Comparison of ENCODE assay signal across 8 cellular contexts in genomic region chr7:128352138-128352537, GRCh38. TPM values are rescaled to one million over a fixed set of nuclear protein-coding genes. Genes with fewer than 3 reads are reported as not detected.
DNase-seq lines count a peak whose midpoint lies in the region; ATAC-seq and TF ChIP-seq lines count a peak whose summit lies in the region.

No MANE protein-coding gene starts in this region.

- H3K79me2 ChIP-seq in trophoblast cell (ENCODE audit: control insufficient read depth, insufficient read depth, low read length, poor library complexity), result no peaks in the 10 kb centered on the region

- H3K27me3 ChIP-seq in gastroesophageal sphincter, result peaks cover 64% of the 10 kb centered on the region
- no peaks in the 10 kb centered on the region for H3K27me3 ChIP-seq in trophoblast cell (ENCODE audit: insufficient read depth, low read length)

- H3K9me3 ChIP-seq in gastroesophageal sphincter (no peaks in the 10 kb centered on the region), trophoblast cell (ENCODE audit: insufficient read depth, low read depth, low read length) (peaks cover 10% of the 10 kb centered on the region)

- H2BK120ac ChIP-seq in trophoblast cell (ENCODE audit: insufficient read depth, low read length, poor library complexity), result no peak overlapping the region

- peak overlapping the region; percentile 42 for H3K18ac ChIP-seq in trophoblast cell (ENCODE audit: low read length)

- H3K36me3 ChIP-seq in gastroesophageal sphincter, result no peaks in the 10 kb centered on the region
- H3K36me3 ChIP-seq in trophoblast cell (ENCODE audit: control insufficient read depth in 1 of 2, insufficient read depth in 2 of 2, low read length in 2 of 2), result peaks cover 25 to 28% of the 10 kb centered on the region in 2 experiments

- H3K4me1 ChIP-seq in gastroesophageal sphincter (peaks cover 0 to 16% (median 9%) of the 10 kb centered on the region in 3 donors), trophoblast cell (ENCODE audit: control insufficient read depth in 1 of 2, insufficient read depth in 2 of 2, low read length in 2 of 2) (peaks cover 29 to 46% of the 10 kb centered on the region in 2 experiments)

- no peak overlapping the region for H3K23ac ChIP-seq in trophoblast cell (ENCODE audit: low read length)

- peak overlapping the region; percentile 11 for H3K14ac ChIP-seq in trophoblast cell (ENCODE audit: low read length)

- no CpG with 5 or more reads among the region's 35 CpGs for WGBS in gastroesophageal sphincter (ENCODE audit: low coverage in 1 of 2), 2 donors
- no CpG with 5 or more reads among the region's 35 CpGs for WGBS in trophoblast cell (ENCODE audit: extremely low coverage, insufficient coverage, insufficient read length)

- peak overlapping the region; percentile 51 for H2BK12ac ChIP-seq in trophoblast cell (ENCODE audit: low read length)

- TF ChIP-seq EP300 in gastroesophageal sphincter (IDR thresholded peaks at IDR 0.05), result no peak

- peak overlapping the region; percentile 67 for H2AK5ac ChIP-seq in trophoblast cell (ENCODE audit: low read length)

- H2AFZ ChIP-seq in trophoblast cell (ENCODE audit: insufficient read depth, low read length, poor library complexity), result no peak overlapping the region

- TF ChIP-seq CTCF in GM20000 (IDR thresholded peaks at IDR 0.05; ENCODE audit: extremely low read depth, missing control alignments) (peak; percentile 3), gastroesophageal sphincter (IDR thresholded peaks at IDR 0.05) (peak in 3 of 4 experiments; percentile 55 to 78 (median 71))

- H3K9ac ChIP-seq in trophoblast cell (ENCODE audit: low read length), result no peak overlapping the region

- peak; percentile 54 for DNase-seq in GM20000 (ENCODE audit: low spot score)
- DNase-seq in activated CD8-positive, alpha-beta memory T cell treated with anti-CD3 and anti-CD28 coated beads for 24 hours, result peak; percentile 72
- DNase-seq in trophoblast cell, result peak in 1 of 2 donors; percentile 52
- no peak for DNase-seq in DMS79 treated with DMSO at 0.1 percent for 48 hours (lab: John Stamatoyannopoulos, UW)
- no peak for DNase-seq in NCI-H1436 (lab: John Stamatoyannopoulos, UW)

- no peak overlapping the region for H3K4ac ChIP-seq in trophoblast cell (ENCODE audit: low read depth, low read length)

- peak; percentile 82 for ATAC-seq in gastroesophageal sphincter
- no peak for ATAC-seq in GM21360 (IDR thresholded peaks at IDR 0.05; ENCODE audit: unreplicated experiment)
- ATAC-seq in GM18511 (IDR thresholded peaks at IDR 0.05; ENCODE audit: unreplicated experiment), result no peak

- H3K79me1 ChIP-seq in trophoblast cell (ENCODE audit: low read length), result peaks cover 14% of the 10 kb centered on the region

- no peak overlapping the region for H3K4me2 ChIP-seq in trophoblast cell (ENCODE audit: low read length)

- no peak overlapping the region for H2BK5ac ChIP-seq in trophoblast cell (ENCODE audit: low read depth, low read length, poor library complexity)

- H4K12ac ChIP-seq in trophoblast cell (ENCODE audit: low read depth, low read length), result no peak overlapping the region

- H3K4me3 ChIP-seq in gastroesophageal sphincter (peak overlapping the region in 1 of 2 donors; percentile 46), trophoblast cell (ENCODE audit: low read depth, low read length) (no peak overlapping the region)

- no peak for TF ChIP-seq POLR2A in gastroesophageal sphincter (IDR thresholded peaks at IDR 0.05)

- H4K91ac ChIP-seq in trophoblast cell (ENCODE audit: low read depth, low read length), result peak overlapping the region; percentile 61

- no peak overlapping the region for H3K27ac ChIP-seq in gastroesophageal sphincter
- no peak overlapping the region for H3K27ac ChIP-seq in trophoblast cell (ENCODE audit: low read depth, low read length)

- H4K8ac ChIP-seq in trophoblast cell (ENCODE audit: low read depth, low read length), result peak overlapping the region; percentile 44

RNA-seq across cellular contexts. Expression of gene RBM28, which starts 8.4 kb away (rescaled TPM):
- 10 to 100 TPM; 12.7 to 27.1 (median 19.5) TPM for total RNA-seq in gastroesophageal sphincter
- 35.4 and 35.8 TPM in 2 replicates for polyA plus RNA-seq in trophoblast cell (2013)

RNA-seq across cellular contexts. Expression of gene PRRT4, which starts 9.4 kb away (rescaled TPM):
- 1 to 10 TPM in 1 of 4 donors, under 1 TPM in 3; 0.40 to 1.2 (median 0.82) TPM for total RNA-seq in gastroesophageal sphincter
- polyA plus RNA-seq in trophoblast cell (2013), result 34.4 and 34.6 TPM in 2 replicates

RNA-seq across cellular contexts. Expression of gene IMPDH1, which starts 57.6 kb away (rescaled TPM):
- total RNA-seq in gastroesophageal sphincter, result 10 to 100 TPM; 36.9 to 87.1 (median 43.3) TPM
- polyA plus RNA-seq in trophoblast cell (2013), result 11.8 and 12.6 TPM in 2 replicates

Comparison
In these comparisons a context has a peak if more than half of its experiments do, and no peak if none do; other contexts are left out.
1. DNase-seq: peak in GM20000 (single experiment) and activated CD8-positive, alpha-beta memory T cell treated with anti-CD3 and anti-CD28 coated beads for 24 hours (single experiment); none in DMS79 treated with DMSO at 0.1 percent for 48 hours (single experiment) and NCI-H1436 (single experiment).